In the genomic region with DNA sequence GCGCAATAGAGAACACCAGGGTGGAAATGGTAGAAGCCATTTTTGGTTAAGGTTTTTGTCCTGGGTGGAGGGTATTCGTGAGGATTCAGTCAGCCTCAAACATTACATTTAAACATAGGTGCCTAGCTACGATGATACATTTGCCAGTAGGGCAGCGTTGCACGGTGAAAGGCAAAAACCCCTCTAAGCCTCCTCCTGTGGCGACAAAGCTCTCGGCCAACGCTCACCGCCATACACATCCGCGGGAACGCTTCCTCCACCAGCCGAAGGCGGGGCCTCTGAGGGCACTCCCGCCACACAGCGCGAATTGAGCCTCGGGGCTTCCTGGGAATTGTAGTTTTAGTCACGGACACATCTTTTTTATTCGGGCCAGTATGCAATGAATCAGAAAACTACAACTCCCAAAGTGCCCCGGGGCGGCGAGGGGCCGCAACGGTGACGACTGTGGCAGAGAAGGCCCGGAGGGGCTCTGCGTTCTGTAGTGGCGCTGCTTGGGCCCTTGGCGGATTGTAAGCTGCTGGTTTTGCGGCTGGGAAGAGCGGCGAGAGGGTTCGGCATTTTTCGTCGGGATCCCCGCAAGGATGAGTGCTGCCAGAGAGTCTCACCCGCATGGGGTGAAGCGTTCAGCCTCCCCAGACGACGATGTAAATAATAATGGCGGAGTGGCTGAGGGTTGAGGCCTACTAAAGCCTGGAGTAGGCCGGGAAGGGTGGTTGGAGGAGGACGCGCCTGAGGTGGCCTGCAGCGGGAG, we compare ENCODE assay signal across 1 cellular context.
A peak's percentile ranks its signal among the peaks of the same experiment; 100 is the strongest.
TF ChIP-seq lines count a peak whose summit lies in the region.

Gene C11orf58 (plus strand): TSS at position 450 of the 751 bp plus-strand sequence. CDS start 132 bp downstream, at position 582.

TF ChIP-seq in HCT116, 20 proteins besides CTCF, POLR2A, EP300 and RAD21 (continued from another document):
- TF ChIP-seq REST (IDR thresholded peaks at IDR 0.05; ENCODE audit: low read depth) (no peak), SIN3A (IDR thresholded peaks at IDR 0.05; ENCODE audit: low read depth) (peak; percentile 60), CBX3 (IDR thresholded peaks at IDR 0.05; ENCODE audit: low read depth) (no peak)
